In the genomic region with DNA sequence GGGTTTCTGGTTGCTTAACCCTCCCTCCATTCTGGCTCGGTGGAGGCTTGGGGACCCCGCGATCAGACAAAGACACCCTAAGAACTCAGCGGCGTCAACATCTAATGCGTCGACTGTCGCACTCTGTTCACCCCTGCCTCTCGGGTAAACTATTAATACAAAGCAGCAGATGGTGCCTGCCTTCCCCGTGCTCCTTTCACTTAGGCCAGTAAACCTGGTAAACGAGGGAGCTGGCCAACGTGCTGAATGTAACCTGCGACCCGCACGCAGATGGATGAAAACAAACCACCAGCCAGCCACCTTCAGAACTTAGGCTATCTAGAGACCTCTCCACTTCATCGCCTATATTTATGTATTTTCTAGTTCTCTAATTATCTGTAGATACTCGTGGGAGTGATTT, we compare ENCODE assay signal across 8 cellular contexts. TPM values are rescaled to one million over a fixed set of nuclear protein-coding genes. Genes with fewer than 3 reads are reported as not detected.
DNase-seq lines count a peak whose midpoint lies in the region; ATAC-seq and TF ChIP-seq lines count a peak whose summit lies in the region.

No MANE protein-coding gene starts in this region.

- H3K27ac ChIP-seq in ectodermal cell (ENCODE audit: insufficient read depth, low read depth, low read length, poor library complexity, severe bottlenecking): no peak overlapping the region

- H3K27me3 Mint-ChIP-seq in nephron progenitor cell (ENCODE audit: low read depth, poor library complexity): peaks cover 43% of the 10 kb centered on the region
- peaks cover 42% of the 10 kb centered on the region for H3K27me3 Mint-ChIP-seq in activated T-cell treated with anti-CD3 and anti-CD28 coated beads, Interleukin-2, amount 50 U/mL, for 4 hours (ENCODE audit: low read depth)

- peak overlapping the region; percentile 84 for H3K4me3 Mint-ChIP-seq in nephron progenitor cell
- H3K4me3 Mint-ChIP-seq in activated T-cell treated with anti-CD3 and anti-CD28 coated beads, Interleukin-2, amount 50 U/mL, for 4 hours: no peak overlapping the region

- 0 to 1% methylated on average over 15 to 17 of the region's 17 CpGs for WGBS in ectodermal cell, 2 experiments

- H3K27ac Mint-ChIP-seq in nephron progenitor cell: no peak overlapping the region

- in situ Hi-C loops in GM13976 (cut with MboI; ENCODE audit: low sequenced_read_pairs, unreplicated experiment): no loop called here

- no peaks in the 10 kb centered on the region for H3K36me3 Mint-ChIP-seq in nephron progenitor cell (ENCODE audit: low read depth)
- no peaks in the 10 kb centered on the region for H3K36me3 Mint-ChIP-seq in activated T-cell treated with anti-CD3 and anti-CD28 coated beads, Interleukin-2, amount 50 U/mL, for 4 hours (ENCODE audit: insufficient read depth)

- H3K9me3 ChIP-seq in ectodermal cell (ENCODE audit: control insufficient read depth, low read length): no peaks in the 10 kb centered on the region

- H3K4me1 Mint-ChIP-seq in nephron progenitor cell: peaks cover 24% of the 10 kb centered on the region
- no peaks in the 10 kb centered on the region for H3K4me1 Mint-ChIP-seq in activated T-cell treated with anti-CD3 and anti-CD28 coated beads, Interleukin-2, amount 50 U/mL, for 4 hours (ENCODE audit: low read depth)

- H3K36me3 ChIP-seq in ectodermal cell (ENCODE audit: control insufficient read depth, insufficient read depth, low read length): no peaks in the 10 kb centered on the region

- peaks cover 18% of the 10 kb centered on the region for H3K27me3 ChIP-seq in ectodermal cell (ENCODE audit: control insufficient read depth, insufficient read depth, low read length, poor library complexity, severe bottlenecking)

- TF ChIP-seq CTCF in GM13976 (IDR thresholded peaks at IDR 0.05; ENCODE audit: borderline replicate concordance, control extremely low read depth, extremely low read depth, insufficient read depth, missing control alignments) (no peak), nephron progenitor cell (IDR thresholded peaks at IDR 0.05) (no peak)

- H3K4me1 ChIP-seq in ectodermal cell (ENCODE audit: control insufficient read depth, insufficient read depth, low read length): no peaks in the 10 kb centered on the region

- no peak for ATAC-seq in GM18519 (IDR thresholded peaks at IDR 0.05; ENCODE audit: low FRiP score, unreplicated experiment)
- no peak for ATAC-seq in activated T-cell treated with anti-CD3 and anti-CD28 coated beads, Interleukin-2, amount 50 U/mL, for 4 hours
- no peak for ATAC-seq in esophagus mucosa

- DNase-seq in GM13976 (ENCODE audit: low spot score) (peak; percentile 13), NCI-H510A treated with DMSO at 0.1 percent for 48 hours (lab: John Stamatoyannopoulos, UW) (peak; percentile 19), nephron progenitor cell (peak; percentile 88), SHP77 (lab: John Stamatoyannopoulos, UW) (no peak)
- no peak for DNase-seq in activated T-cell treated with anti-CD3 and anti-CD28 coated beads, Interleukin-2, amount 50 U/mL, for 4 hours

- H3K9me3 Mint-ChIP-seq in nephron progenitor cell: peaks cover 14% of the 10 kb centered on the region
- peaks cover 5% of the 10 kb centered on the region for H3K9me3 Mint-ChIP-seq in activated T-cell treated with anti-CD3 and anti-CD28 coated beads, Interleukin-2, amount 50 U/mL, for 4 hours

- H3K4me3 ChIP-seq in ectodermal cell (ENCODE audit: insufficient read depth, low read depth, low read length): peak overlapping the region; percentile 70

RNA-seq across cellular contexts. Expression of a gene that starts 0.8 kb away (rescaled TPM):
- polyA plus RNA-seq in ectodermal cell (2013, experiment 1 of 4): 7.1 TPM
- 13.0 TPM for polyA plus RNA-seq in ectodermal cell (2013, experiment 2 of 4)
- 5.6 TPM for polyA plus RNA-seq in ectodermal cell (2013, experiment 3 of 4)
- 7.6 TPM for polyA plus RNA-seq in ectodermal cell (2013, experiment 4 of 4)
- total RNA-seq in activated T-cell treated with anti-CD3 and anti-CD28 coated beads, Interleukin-2, amount 50 U/mL, for 4 hours: not detected
- total RNA-seq in esophagus mucosa: 0.08 TPM

Comparison
In these comparisons a context has a peak if more than half of its experiments do, and no peak if none do; other contexts are left out.
1. DNase-seq: peak in GM13976 (single experiment), NCI-H510A treated with DMSO at 0.1 percent for 48 hours (single experiment) and nephron progenitor cell (single experiment); none in activated T-cell treated with anti-CD3 and anti-CD28 coated beads, Interleukin-2, amount 50 U/mL, for 4 hours (single experiment) and SHP77 (0 of 2).